15 cellular contexts compared by ENCODE assay signal in the genomic region with DNA sequence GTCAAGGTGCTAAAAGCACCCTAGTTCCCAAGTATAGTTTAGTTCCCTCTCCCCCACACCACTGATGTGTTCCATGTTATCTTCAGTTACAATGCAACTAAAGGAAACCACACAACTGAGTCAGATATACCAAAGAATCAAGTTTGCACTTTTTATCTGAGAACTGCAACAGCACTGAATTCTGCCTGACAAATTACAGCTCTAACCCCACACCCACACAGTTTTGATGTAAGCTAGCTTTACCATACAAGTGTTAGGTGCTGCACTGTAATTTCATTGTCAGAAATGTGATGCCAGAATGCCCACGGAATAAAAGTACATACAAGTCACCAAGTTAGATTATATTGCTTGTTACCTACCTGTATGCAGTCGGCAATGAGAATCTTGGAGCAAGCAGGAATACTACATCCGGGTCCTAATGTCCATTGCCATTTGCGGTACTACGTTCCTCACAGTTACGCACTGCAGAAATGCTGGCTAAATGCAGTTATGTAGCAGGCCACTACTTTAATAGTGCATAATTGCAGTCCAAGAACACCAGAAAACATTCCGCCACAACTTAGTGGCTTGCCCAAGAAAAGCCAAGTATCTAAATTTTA. TPM values are rescaled to one million over a fixed set of nuclear protein-coding genes. Genes with fewer than 3 reads are reported as not detected.
A peak's percentile ranks its signal among the peaks of the same experiment; 100 is the strongest.
DNase-seq lines count a peak whose midpoint lies in the region; ATAC-seq, FAIRE-seq and TF ChIP-seq lines count a peak whose summit lies in the region.
"Had no signal": no experiment of that assay in that cellular context is flagged by ENCODE, and none has a peak within 500 bp of the region (broad histone marks: within the 10 kb centered on the region; RNA-seq: fewer than 3 reads in every experiment).

No MANE protein-coding gene starts in this region.

- H3K4me2 ChIP-seq in astrocyte (ENCODE audit: low read length) = peak overlapping the region; percentile 29

- H3K4me1 ChIP-seq in astrocyte (ENCODE audit: insufficient read depth, low read length) (peaks cover 4% of the 10 kb centered on the region), BE2C (no peaks in the 10 kb centered on the region; the same call in 1 of the 2 replicates)

- H3K4me3 ChIP-seq in astrocyte (ENCODE audit: insufficient read depth, low read depth, low read length) = no peak overlapping the region
- H3K4me3 ChIP-seq in BE2C (ENCODE audit: low read depth, low read length) = no peak overlapping the region
- H3K4me3 ChIP-seq: esophagus squamous epithelium had no signal

- no peak overlapping the region for H2AFZ ChIP-seq in astrocyte (ENCODE audit: low read depth, low read length)

- H3K27ac ChIP-seq in astrocyte (ENCODE audit: low read depth, low read length) = no peak overlapping the region
- H3K27ac ChIP-seq: esophagus squamous epithelium had no signal

- H3K27me3 ChIP-seq in astrocyte (ENCODE audit: insufficient read depth, low read length) (no peaks in the 10 kb centered on the region), BE2C (no peaks in the 10 kb centered on the region)
- H3K27me3 ChIP-seq: esophagus squamous epithelium had no signal

- CTCF ChIA-PET in activated naive CD4-positive, alpha-beta T cell treated with anti-CD3 and anti-CD28 coated beads, Interleukin-2, amount 10 ng/mL, durations not matched to agents 7 days and 5 days (lab: Charles Lee) = no interaction called here

- H3K36me3 ChIP-seq in astrocyte (ENCODE audit: insufficient read depth, low read length) (peaks cover 94% of the 10 kb centered on the region), BE2C (peaks cover 93% of the 10 kb centered on the region)

- no peak for DNase-seq in activated naive CD4-positive, alpha-beta T cell treated with anti-CD3 and anti-CD28 coated beads, Interleukin-2, amount 50 U/mL, for 72 hours (ENCODE audit: low spot score in 2 of 2)
- DNase-seq in activated naive CD4-positive, alpha-beta T cell treated with anti-CD3 and anti-CD28 coated beads, Interleukin-2, amount 10 ng/mL, durations not matched to agents 7 days and 5 days = no peak
- DNase-seq in OCI-M1 (lab: John Stamatoyannopoulos, UW) = peak; percentile 58
- peak; percentile 49 for DNase-seq in astrocyte (ENCODE audit: low read depth)
- DNase-seq in putamen (ENCODE audit: low spot score) = peak; percentile 70
- DNase-seq in BE2C = no peak
- DNase-seq in NOMO-1 (lab: John Stamatoyannopoulos, UW; ENCODE audit: unreplicated experiment in 2 of 2) = no peak
- DNase-seq: esophagus squamous epithelium; mesendoderm; NCI-H1105 treated with DMSO at 0.1 percent for 48 hours; stimulated activated CD4-positive, alpha-beta T cell treated with anti-CD3 and anti-CD28 coated beads, Interleukin-2, amount 100 ng/mL, for 24 hours; stimulated activated naive B cell treated with anti-CD40 and anti-IgM and Interleukin-4, amounts not matched to agents 10 μg/mL and 1 μg/mL and 100 μg/mL, for 72 hours; T1000 had no signal

- H3K9me3 ChIP-seq in astrocyte (ENCODE audit: insufficient read depth, low read depth, low read length) (no peaks in the 10 kb centered on the region), BE2C (no peaks in the 10 kb centered on the region)
- H3K9me3 ChIP-seq: esophagus squamous epithelium had no signal

- FAIRE-seq in astrocyte (lab: Jason Lieb, UNC) = no peak
- FAIRE-seq: GM19239 had no signal

- H3K4me3 Mint-ChIP-seq in activated naive CD4-positive, alpha-beta T cell treated with anti-CD3 and anti-CD28 coated beads, Interleukin-2, amount 10 ng/mL, durations not matched to agents 7 days and 5 days = no peak overlapping the region
- H3K4me3 Mint-ChIP-seq in astrocyte (ENCODE audit: unreplicated experiment) = no peak overlapping the region
- H3K4me3 Mint-ChIP-seq: stimulated activated naive B cell treated with anti-CD40 and anti-IgM and Interleukin-4, amounts not matched to agents 10 μg/mL and 1 μg/mL and 100 μg/mL, for 72 hours had no signal

- H3K27ac Mint-ChIP-seq in activated naive CD4-positive, alpha-beta T cell treated with anti-CD3 and anti-CD28 coated beads, Interleukin-2, amount 50 U/mL, for 72 hours = peak overlapping the region; percentile 65 to 89
- H3K27ac Mint-ChIP-seq in activated naive CD4-positive, alpha-beta T cell treated with anti-CD3 and anti-CD28 coated beads, Interleukin-2, amount 10 ng/mL, durations not matched to agents 7 days and 5 days = no peak overlapping the region
- no peak overlapping the region for H3K27ac Mint-ChIP-seq in astrocyte (ENCODE audit: unreplicated experiment)
- H3K27ac Mint-ChIP-seq: stimulated activated naive B cell treated with anti-CD40 and anti-IgM and Interleukin-4, amounts not matched to agents 10 μg/mL and 1 μg/mL and 100 μg/mL, for 72 hours had no signal

- H3K4me1 Mint-ChIP-seq in activated naive CD4-positive, alpha-beta T cell treated with anti-CD3 and anti-CD28 coated beads, Interleukin-2, amount 10 ng/mL, durations not matched to agents 7 days and 5 days = peaks cover 59% of the 10 kb centered on the region
- H3K4me1 Mint-ChIP-seq in astrocyte (ENCODE audit: low read depth, unreplicated experiment) = peaks cover 39% of the 10 kb centered on the region

- H3K9ac ChIP-seq in astrocyte (ENCODE audit: low read length) = no peak overlapping the region

- H3K36me3 Mint-ChIP-seq in activated naive CD4-positive, alpha-beta T cell treated with anti-CD3 and anti-CD28 coated beads, Interleukin-2, amount 50 U/mL, for 72 hours = peaks cover 38 to 78% of the 10 kb centered on the region in 2 donors
- peaks cover 83% of the 10 kb centered on the region for H3K36me3 Mint-ChIP-seq in activated naive CD4-positive, alpha-beta T cell treated with anti-CD3 and anti-CD28 coated beads, Interleukin-2, amount 10 ng/mL, durations not matched to agents 7 days and 5 days
- peaks cover 16% of the 10 kb centered on the region for H3K36me3 Mint-ChIP-seq in astrocyte (ENCODE audit: low read depth, unreplicated experiment)

- H3K27me3 Mint-ChIP-seq in activated naive CD4-positive, alpha-beta T cell treated with anti-CD3 and anti-CD28 coated beads, Interleukin-2, amount 10 ng/mL, durations not matched to agents 7 days and 5 days = no peaks in the 10 kb centered on the region
- H3K27me3 Mint-ChIP-seq in astrocyte (ENCODE audit: low read depth, unreplicated experiment) = no peaks in the 10 kb centered on the region
- H3K27me3 Mint-ChIP-seq: stimulated activated naive B cell treated with anti-CD40 and anti-IgM and Interleukin-4, amounts not matched to agents 10 μg/mL and 1 μg/mL and 100 μg/mL, for 72 hours had no signal

- H3K79me2 ChIP-seq in astrocyte (ENCODE audit: insufficient read depth, low read length) = peaks cover 84% of the 10 kb centered on the region

- peaks cover 100% of the 10 kb centered on the region for H4K20me1 ChIP-seq in astrocyte (ENCODE audit: insufficient read depth, low read length)

- ATAC-seq in activated naive CD4-positive, alpha-beta T cell treated with anti-CD3 and anti-CD28 coated beads, Interleukin-2, amount 50 U/mL, for 72 hours = peak; percentile 56 to 66
- ATAC-seq in GM21447 (IDR thresholded peaks at IDR 0.05; ENCODE audit: unreplicated experiment) = no peak
- ATAC-seq: stimulated activated naive B cell treated with anti-CD40 and anti-IgM and Interleukin-4, amounts not matched to agents 10 μg/mL and 1 μg/mL and 100 μg/mL, for 72 hours had no signal

- H3K9me3 Mint-ChIP-seq in activated naive CD4-positive, alpha-beta T cell treated with anti-CD3 and anti-CD28 coated beads, Interleukin-2, amount 50 U/mL, for 72 hours = no peaks in the 10 kb centered on the region
- H3K9me3 Mint-ChIP-seq in activated naive CD4-positive, alpha-beta T cell treated with anti-CD3 and anti-CD28 coated beads, Interleukin-2, amount 10 ng/mL, durations not matched to agents 7 days and 5 days = no peaks in the 10 kb centered on the region
- H3K9me3 Mint-ChIP-seq in astrocyte (ENCODE audit: unreplicated experiment) = no peaks in the 10 kb centered on the region
- H3K9me3 Mint-ChIP-seq: stimulated activated naive B cell treated with anti-CD40 and anti-IgM and Interleukin-4, amounts not matched to agents 10 μg/mL and 1 μg/mL and 100 μg/mL, for 72 hours had no signal

- TF ChIP-seq CTCF in astrocyte (IDR thresholded peaks at IDR 0.05; ENCODE audit: insufficient read depth, low read depth, low read length) = no peak
- TF ChIP-seq CTCF in BE2C (IDR thresholded peaks at IDR 0.05; ENCODE audit: low read depth, low read length) = no peak

RNA-seq across cellular contexts. Expression of a gene that starts 12.1 kb away (rescaled TPM):
- total RNA-seq in activated naive CD4-positive, alpha-beta T cell treated with anti-CD3 and anti-CD28 coated beads, Interleukin-2, amount 50 U/mL, for 72 hours = 100 to 1,000 TPM; 191 to 344 TPM
- total RNA-seq in astrocyte = 168 and 209 TPM in 2 replicates
- polyA plus RNA-seq in BE2C (2012; ENCODE audit: insufficient read depth, insufficient read length, low read depth) = 234 TPM

Comparison
In these comparisons a context has a peak if more than half of its experiments do, and no peak if none do; other contexts are left out.
1. H3K27ac Mint-ChIP-seq: peak in activated naive CD4-positive, alpha-beta T cell treated with anti-CD3 and anti-CD28 coated beads, Interleukin-2, amount 50 U/mL, for 72 hours (2 of 2); none in activated naive CD4-positive, alpha-beta T cell treated with anti-CD3 and anti-CD28 coated beads, Interleukin-2, amount 10 ng/mL, durations not matched to agents 7 days and 5 days (single experiment) and astrocyte (single experiment).
2. DNase-seq: peak in OCI-M1 (single experiment), astrocyte (single experiment) and putamen (single experiment); none in activated naive CD4-positive, alpha-beta T cell treated with anti-CD3 and anti-CD28 coated beads, Interleukin-2, amount 50 U/mL, for 72 hours (0 of 2), activated naive CD4-positive, alpha-beta T cell treated with anti-CD3 and anti-CD28 coated beads, Interleukin-2, amount 10 ng/mL, durations not matched to agents 7 days and 5 days (single experiment), BE2C (single experiment) and NOMO-1 (0 of 2).